ENCODE assay signal across 8 cellular contexts in the genomic region with DNA sequence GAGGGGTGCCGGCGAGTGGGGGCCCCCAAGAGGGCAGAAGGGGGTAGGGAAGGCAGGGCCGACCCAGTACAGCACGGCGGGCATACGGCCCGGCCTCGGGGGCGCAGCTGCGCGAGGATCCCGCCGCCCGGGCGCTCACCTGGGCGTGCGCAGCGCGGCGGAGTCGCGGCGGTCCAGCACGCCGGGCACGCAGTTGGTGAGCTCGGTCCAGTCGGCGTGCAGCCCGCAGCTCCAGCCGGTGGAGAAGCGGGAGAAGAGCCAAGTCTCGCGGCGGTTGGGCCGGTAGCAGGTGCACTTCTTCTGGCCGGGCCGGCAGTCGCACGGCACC. TPM values are rescaled to one million over a fixed set of nuclear protein-coding genes. Genes with fewer than 3 reads are reported as not detected.
A peak's percentile ranks its signal among the peaks of the same experiment; 100 is the strongest.
DNase-seq lines count a peak whose midpoint lies in the region; ATAC-seq, FAIRE-seq and TF ChIP-seq lines count a peak whose summit lies in the region.
"Not testable (repeated sequence)": the region's sequence is repeated elsewhere in the genome, so short reads cannot be mapped to it uniquely, and the experiment has no call there.

No MANE protein-coding gene starts in this region.

- not testable (repeated sequence) for TF ChIP-seq CTCF in OCI-LY7 (conservative IDR thresholded peaks at IDR 0.05; ENCODE audit: low read length); endothelial cell (IDR thresholded peaks at IDR 0.05; ENCODE audit: unreplicated experiment); kidney (IDR thresholded peaks at IDR 0.05; ENCODE audit: borderline replicate concordance, extremely low read depth, insufficient read depth); neutrophil (IDR thresholded peaks at IDR 0.05); tibial artery (IDR thresholded peaks at IDR 0.05)

- H3K4me2 ChIP-seq in OCI-LY7 (ENCODE audit: low read length) = peak overlapping the region; percentile 98

- not testable (repeated sequence) for FAIRE-seq in kidney (lab: Jason Lieb, UNC)

- not testable (repeated sequence) for BruUV-seq in OCI-LY7 (replicated peaks; lab: Mats Ljungman, UMichigan)

- intact Hi-C loops in OCI-LY7 (cut with micrococcal nuclease; ENCODE audit: unreplicated experiment) = loop anchor here (5.0 kb wide), 1 partner anchor 256 kb away; no protein-coding TSS in a partner anchor
- intact Hi-C loops in kidney (cut with DNase I); tibial artery (cut with DNase I; ENCODE audit: low total_unique reads): not testable (repeated sequence)

- not testable (repeated sequence) for H2AFZ ChIP-seq in OCI-LY7 (ENCODE audit: low read length)

- H3K36me3 Mint-ChIP-seq in activated naive CD4-positive, alpha-beta T cell treated with anti-CD3 and anti-CD28 coated beads, Interleukin-2, amount 50 U/mL, for 24 hours = not testable (repeated sequence)
- H3K36me3 Mint-ChIP-seq in endothelial cell (ENCODE audit: low read depth, unreplicated experiment) = peaks cover 12% of the 10 kb centered on the region

- not testable (repeated sequence) for H3K79me2 ChIP-seq in OCI-LY7 (ENCODE audit: insufficient read depth, low read depth, low read length)

- not testable (repeated sequence) for H3K9me2 ChIP-seq in OCI-LY7 (ENCODE audit: insufficient read depth, low read length)

- DNase-seq in OCI-LY7 (ENCODE audit: low spot score); endothelial cell (ENCODE audit: low spot score); kidney; tibial artery: not testable (repeated sequence)

- H3K36me3 ChIP-seq in ES-I3 (ENCODE audit: insufficient read depth, low read length); OCI-LY7 (ENCODE audit: insufficient read depth, low read length); kidney (ENCODE audit: control insufficient read depth in 1 of 2, insufficient read depth in 2 of 2, low read length in 2 of 2); neutrophil; tibial artery: not testable (repeated sequence)

- H3K9ac ChIP-seq in ES-I3 (ENCODE audit: low read depth, low read length) (peak overlapping the region; percentile 74), kidney (ENCODE audit: low read length in 2 of 2) (peak overlapping the region; percentile 37 to 77)

- H3K9me3 ChIP-seq in ES-I3 (ENCODE audit: control insufficient read depth, insufficient read depth, low read length); OCI-LY7 (ENCODE audit: low read length); kidney (ENCODE audit: control insufficient read depth in 1 of 2, low read length in 2 of 2); neutrophil; tibial artery: not testable (repeated sequence)

- H3K4me3 ChIP-seq in OCI-LY7 (ENCODE audit: low read depth, low read length, poor library complexity, severe bottlenecking) (peak overlapping the region; percentile 71), kidney (ENCODE audit: low read length in 2 of 2) (peak overlapping the region; percentile 64 to 71), neutrophil (ENCODE audit: low read depth in 1 of 2, low read length in 1 of 2) (peak overlapping the region; percentile 59 to 71), tibial artery (peak overlapping the region; percentile 68 to 76)

- H3K4me1 Mint-ChIP-seq in activated naive CD4-positive, alpha-beta T cell treated with anti-CD3 and anti-CD28 coated beads, Interleukin-2, amount 50 U/mL, for 24 hours = peaks cover 44% of the 10 kb centered on the region
- H3K4me1 Mint-ChIP-seq in endothelial cell (ENCODE audit: unreplicated experiment) = peaks cover 12% of the 10 kb centered on the region

- H3K27ac Mint-ChIP-seq in activated naive CD4-positive, alpha-beta T cell treated with anti-CD3 and anti-CD28 coated beads, Interleukin-2, amount 50 U/mL, for 24 hours; endothelial cell (ENCODE audit: unreplicated experiment): not testable (repeated sequence)

- H3K4me3 Mint-ChIP-seq in activated naive CD4-positive, alpha-beta T cell treated with anti-CD3 and anti-CD28 coated beads, Interleukin-2, amount 50 U/mL, for 24 hours = peak overlapping the region; percentile 91
- H3K4me3 Mint-ChIP-seq in endothelial cell (ENCODE audit: unreplicated experiment) = peak overlapping the region; percentile 89

- not testable (repeated sequence) for H3K4me1 ChIP-seq in ES-I3 (ENCODE audit: insufficient read depth, low read length)
- peaks cover 16% of the 10 kb centered on the region for H3K4me1 ChIP-seq in OCI-LY7 (ENCODE audit: insufficient read depth, low read length, poor library complexity, severe bottlenecking)
- peaks cover 5 to 40% of the 10 kb centered on the region in 2 donors for H3K4me1 ChIP-seq in kidney (ENCODE audit: control insufficient read depth in 1 of 2, insufficient read depth in 1 of 2, low read depth in 1 of 2, low read length in 2 of 2)
- peaks cover 21 to 31% of the 10 kb centered on the region in 2 experiments for H3K4me1 ChIP-seq in neutrophil (ENCODE audit: control insufficient read depth in 1 of 2, insufficient read depth in 1 of 2, low read depth in 1 of 2, low read length in 1 of 2)
- peaks cover 0 to 72% (median 49%) of the 10 kb centered on the region in 4 donors for H3K4me1 ChIP-seq in tibial artery

- not testable (repeated sequence) for H3K27me3 Mint-ChIP-seq in activated naive CD4-positive, alpha-beta T cell treated with anti-CD3 and anti-CD28 coated beads, Interleukin-2, amount 50 U/mL, for 24 hours
- H3K27me3 Mint-ChIP-seq in endothelial cell (ENCODE audit: unreplicated experiment) = peaks cover 23% of the 10 kb centered on the region

- H3K27me3 ChIP-seq in neutrophil = peaks cover 73% of the 10 kb centered on the region
- not testable (repeated sequence) for H3K27me3 ChIP-seq in tibial artery

- POLR2A ChIA-PET in OCI-LY7 (lab: Charles Lee) = interaction anchor here (0.8 kb wide), 1 partner anchor 11 kb away, joined by 3 read pairs; no protein-coding TSS in a partner anchor

- not testable (repeated sequence) for H3K9me3 Mint-ChIP-seq in activated naive CD4-positive, alpha-beta T cell treated with anti-CD3 and anti-CD28 coated beads, Interleukin-2, amount 50 U/mL, for 24 hours; endothelial cell (ENCODE audit: unreplicated experiment)

- CTCF ChIA-PET in OCI-LY7 (lab: Charles Lee; ENCODE audit: unreplicated experiment) = not testable (repeated sequence)

- peak overlapping the region; percentile 4 for H3K27ac ChIP-seq in OCI-LY7 (ENCODE audit: low read depth, low read length, poor library complexity, severe bottlenecking)
- H3K27ac ChIP-seq in kidney (ENCODE audit: low read depth in 2 of 2, low read length in 2 of 2); neutrophil: not testable (repeated sequence)
- peak overlapping the region; percentile 32 to 42 for H3K27ac ChIP-seq in tibial artery

- ATAC-seq in HG02623 (IDR thresholded peaks at IDR 0.05; ENCODE audit: unreplicated experiment) = peak; percentile 1

- peaks cover 28% of the 10 kb centered on the region; the same call in 1 of the 2 replicates for H4K20me1 ChIP-seq in OCI-LY7 (ENCODE audit: insufficient read depth, low read length)

RNA-seq across cellular contexts. Expression of gene HS6ST1, which starts 0.8 kb away (rescaled TPM):
- total RNA-seq in OCI-LY7 (2014; rRNA removed; shearing (Covaris generic)) = 12.0 and 17.6 TPM in 2 replicates
- total RNA-seq in OCI-LY7 (2022) (13.4 and 13.6 TPM in 2 replicates), endothelial cell (ENCODE audit: unreplicated experiment) (23.3 TPM), kidney (73.9 TPM)
- polyA plus RNA-seq in kidney (ENCODE audit: insufficient read depth, low read depth, low replicate concordance) = 49.6 TPM
